In the genomic region with DNA sequence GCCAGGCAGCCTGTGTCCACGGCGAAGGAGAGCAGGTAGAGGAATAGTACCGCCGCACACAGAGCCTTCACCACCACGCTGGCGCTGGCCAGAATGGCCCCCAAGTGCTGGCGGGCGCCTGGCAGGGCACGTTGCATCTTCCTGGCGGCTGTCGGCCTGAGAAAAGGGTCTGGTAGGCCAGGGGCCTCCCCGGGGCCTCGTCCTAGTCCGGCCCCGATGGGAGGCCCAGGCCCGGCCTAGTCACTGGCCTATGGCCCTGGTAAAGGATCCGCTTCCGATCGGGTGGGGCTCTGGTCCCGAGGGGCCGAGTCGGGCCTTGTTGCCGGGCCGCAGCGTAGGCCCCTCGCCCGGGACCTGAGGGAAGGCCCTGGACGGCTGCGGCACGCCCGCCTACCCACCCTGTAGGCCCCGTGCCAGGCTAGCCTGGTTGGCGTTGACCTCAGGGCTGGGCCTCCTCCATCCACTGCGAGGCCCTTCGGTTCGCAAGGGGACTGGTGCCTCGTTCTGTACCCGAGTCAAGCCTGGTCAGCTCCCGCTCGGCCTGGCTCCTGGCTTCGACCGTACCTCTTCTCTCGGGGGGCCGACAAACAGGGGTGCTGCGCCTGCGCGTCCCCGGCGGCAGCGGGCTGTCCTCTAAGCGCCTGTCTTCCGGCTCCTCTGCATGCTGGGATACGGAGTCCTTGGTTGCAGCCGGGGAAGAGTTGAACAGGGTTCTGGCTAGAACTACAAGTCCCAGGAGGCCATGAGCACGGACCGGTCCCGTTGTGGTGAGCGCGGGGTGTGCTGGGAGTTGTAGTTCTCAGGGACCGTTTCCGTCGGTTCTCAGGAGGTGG, we compare ENCODE assay signal across 8 cellular contexts. TPM values are rescaled to one million over a fixed set of nuclear protein-coding genes. Genes with fewer than 3 reads are reported as not detected.
DNase-seq lines count a peak whose midpoint lies in the region; ATAC-seq and TF ChIP-seq lines count a peak whose summit lies in the region.

A gene with protein sequence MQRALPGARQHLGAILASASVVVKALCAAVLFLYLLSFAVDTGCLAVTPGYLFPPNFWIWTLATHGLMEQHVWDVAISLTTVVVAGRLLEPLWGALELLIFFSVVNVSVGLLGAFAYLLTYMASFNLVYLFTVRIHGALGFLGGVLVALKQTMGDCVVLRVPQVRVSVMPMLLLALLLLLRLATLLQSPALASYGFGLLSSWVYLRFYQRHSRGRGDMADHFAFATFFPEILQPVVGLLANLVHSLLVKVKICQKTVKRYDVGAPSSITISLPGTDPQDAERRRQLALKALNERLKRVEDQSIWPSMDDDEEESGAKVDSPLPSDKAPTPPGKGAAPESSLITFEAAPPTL (minus strand): TSS at position 595 of the 833 bp plus-strand sequence. CDS start 458 bp downstream, at position 137.

- peak within 1 kb of the TSS; percentile 92 to 96 for H3K27ac Mint-ChIP-seq in natural killer cell

- H3K27me3 ChIP-seq in H7 (ENCODE audit: control insufficient read depth, insufficient read depth, low read length) = peaks cover 5% of the 10 kb centered on the region; the same call in 1 of the 2 replicates

- ATAC-seq in natural killer cell = peak; percentile 100

- intact Hi-C loops in natural killer cell (cut with micrococcal nuclease) = loop anchor here (1.0 to 10.0 kb wide), 5 partner anchors 8 to 1026 kb away; a partner anchor contains a TSS

- DNase-seq in ELF-1 (ENCODE audit: low read depth, low spot score) (peak; percentile 97), H7 (peak; percentile 99), M059J (ENCODE audit: low read depth) (peak; percentile 97), SHP77 (lab: John Stamatoyannopoulos, UW) (peak; percentile 98), fibroblast of peridontal ligament (ENCODE audit: extremely low read depth) (peak; percentile 99), natural killer cell (peak; percentile 86)
- DNase-seq in activated effector memory CD4-positive, alpha-beta T cell treated with Interleukin-2 at 50 U/mL for 16 hours = peak; percentile 90
- DNase-seq in stimulated activated naive CD4-positive, alpha-beta T cell treated with Interleukin-2 at 50 U/mL for 16 hours (lab: John Stamatoyannopoulos, UW) = peak; percentile 96

- H3K36me3 ChIP-seq in H7 (replicated peaks; ENCODE audit: control insufficient read depth, insufficient read depth, low read length) = peaks cover 13% of the 10 kb centered on the region

- H3K9me3 Mint-ChIP-seq in natural killer cell = no peaks in the 10 kb centered on the region

- H3K36me3 Mint-ChIP-seq in natural killer cell = no peaks in the 10 kb centered on the region

- H3K27me3 Mint-ChIP-seq in natural killer cell (ENCODE audit: low read depth in 2 of 2) = no peaks in the 10 kb centered on the region

- TF ChIP-seq CTCF in natural killer cell (IDR thresholded peaks at IDR 0.05) = no peak

- H3K4me3 Mint-ChIP-seq in natural killer cell = peak within 1 kb of the TSS; percentile 99

- H3K4me3 ChIP-seq in H7 (ENCODE audit: insufficient read depth, low read depth, low read length) = peak within 1 kb of the TSS; percentile 94

- peaks cover 30 to 49% of the 10 kb centered on the region in 2 donors for H3K4me1 Mint-ChIP-seq in natural killer cell

RNA-seq across cellular contexts. Expression of the gene that starts here (rescaled TPM):
- 33.1 and 38.7 TPM in 2 replicates for total RNA-seq in H7 (2014; rRNA removed; shearing (Covaris generic))
- 28.0 and 38.2 TPM in 2 replicates for total RNA-seq in M059J (2014; rRNA removed; shearing (Covaris generic))
- 10 to 100 TPM; 15.3 to 24.3 (median 22.7) TPM for total RNA-seq in natural killer cell

Comparison
In these comparisons a context has a peak if more than half of its experiments do, and no peak if none do; other contexts are left out.
1. Peak in every context shown above with its lines: DNase-seq, ATAC-seq and H3K4me3 ChIP-seq.